In genomic region chrX:54166915-54167314, GRCh38 we compare ENCODE assay signal across 24 cellular contexts.
"Had no signal": no experiment of that assay in that cellular context is flagged by ENCODE, and none has a peak within 500 bp of the region (broad histone marks: within the 10 kb centered on the region; RNA-seq: fewer than 3 reads in every experiment).

No MANE protein-coding gene starts in this region.

- H3K9ac ChIP-seq: neural progenitor cell had no signal

- H3K9me3 ChIP-seq: body of pancreas, prostate gland, right atrium auricular region, tibial artery had no signal

- ATAC-seq: body of pancreas; foreskin keratinocyte; naive thymus-derived CD4-positive, alpha-beta T cell had no signal

- H3K4me2 ChIP-seq: hepatocyte, neural progenitor cell had no signal

- H3K36me3 Mint-ChIP-seq: activated CD4-positive, alpha-beta memory T cell treated with anti-CD3 and anti-CD28 coated beads for 36 hours; activated naive CD8-positive, alpha-beta T cell; naive thymus-derived CD4-positive, alpha-beta T cell; neural progenitor cell had no signal

- H3K27me3 Mint-ChIP-seq: activated B cell treated with CpG ODN at 0.5 μM for 24 hours; activated CD4-positive, alpha-beta memory T cell treated with anti-CD3 and anti-CD28 coated beads for 36 hours; activated naive CD8-positive, alpha-beta T cell; central memory CD8-positive, alpha-beta T cell; memory B cell; naive thymus-derived CD4-positive, alpha-beta T cell had no signal

- H3K36me3 ChIP-seq: neural progenitor cell, prostate gland, right atrium auricular region, tibial artery had no signal

- H3K4me1 Mint-ChIP-seq: activated B cell treated with CpG ODN at 0.5 μM for 24 hours; central memory CD8-positive, alpha-beta T cell; memory B cell; naive thymus-derived CD4-positive, alpha-beta T cell; neural progenitor cell had no signal

- H2AFZ ChIP-seq: hepatocyte, neural progenitor cell had no signal

- H3K27me3 ChIP-seq: body of pancreas, foreskin keratinocyte, hepatocyte, neural progenitor cell, right atrium auricular region, tibial artery had no signal

- H3K4me3 ChIP-seq: body of pancreas, hepatocyte, neural progenitor cell, prostate gland, right atrium auricular region, tibial artery had no signal

- H3K4me1 ChIP-seq: foreskin keratinocyte, neural progenitor cell, prostate gland, right atrium auricular region, tibial artery had no signal

- H3K4me3 Mint-ChIP-seq: activated B cell treated with CpG ODN at 0.5 μM for 24 hours; activated CD4-positive, alpha-beta memory T cell treated with anti-CD3 and anti-CD28 coated beads for 36 hours; activated naive CD8-positive, alpha-beta T cell; central memory CD8-positive, alpha-beta T cell; memory B cell; naive thymus-derived CD4-positive, alpha-beta T cell; neural progenitor cell; T-helper 2 cell treated with Interferon-gamma antibody and Interleukin-4, amounts not matched to agents 5 μg/mL and 100 μg/mL, for 36 hours had no signal

- H3K27ac Mint-ChIP-seq: activated B cell treated with CpG ODN at 0.5 μM for 24 hours; activated CD4-positive, alpha-beta memory T cell treated with anti-CD3 and anti-CD28 coated beads for 36 hours; activated naive CD8-positive, alpha-beta T cell; memory B cell; naive thymus-derived CD4-positive, alpha-beta T cell; neural progenitor cell; T-helper 2 cell treated with Interferon-gamma antibody and Interleukin-4, amounts not matched to agents 5 μg/mL and 100 μg/mL, for 36 hours had no signal

- H3K9me3 Mint-ChIP-seq: activated B cell treated with CpG ODN at 0.5 μM for 24 hours; activated CD4-positive, alpha-beta memory T cell treated with anti-CD3 and anti-CD28 coated beads for 36 hours; central memory CD8-positive, alpha-beta T cell; memory B cell; naive thymus-derived CD4-positive, alpha-beta T cell; T-helper 2 cell treated with Interferon-gamma antibody and Interleukin-4, amounts not matched to agents 5 μg/mL and 100 μg/mL, for 36 hours had no signal

- H3K79me2 ChIP-seq: hepatocyte had no signal

- DNase-seq: activated B cell treated with CpG ODN at 0.5 μM for 24 hours; activated CD4-positive, alpha-beta memory T cell treated with anti-CD3 and anti-CD28 coated beads for 36 hours; activated CD4-positive, alpha-beta T cell treated with anti-CD3 and anti-CD28 coated beads for 4 hours; activated T-cell treated with anti-CD3 and anti-CD28 coated beads for 4 hours; amygdala; body of pancreas; cortex of kidney; erythroblast; foreskin keratinocyte; naive thymus-derived CD4-positive, alpha-beta T cell; stimulated activated CD4-positive, alpha-beta T cell treated with anti-CD3 and anti-CD28 coated beads, Interleukin-12 subunit alpha, Interleukin-12 subunit beta, amount 100 ng/mL, for 4 hours; stimulated activated CD4-positive, alpha-beta T cell treated with anti-CD3 and anti-CD28 coated beads, Interleukin-1b, Interleukin-23, amount 100 ng/mL, for 48 hours; stimulated activated CD8-positive, alpha-beta memory T cell treated with anti-CD3 and anti-CD28 coated beads, Interleukin-4, amount 100 ng/mL, for 48 hours; stimulated activated naive CD4-positive, alpha-beta T cell treated with Interleukin-2 at 50 U/mL for 16 hours; substantia nigra; tibial artery had no signal

- H3K27ac ChIP-seq: body of pancreas, foreskin keratinocyte, hepatocyte, neural progenitor cell, prostate gland, right atrium auricular region, tibial artery had no signal
